In genomic region chr12:130916251-130916911, GRCh38 we compare ENCODE assay signal across 8 cellular contexts. TPM values are rescaled to one million over a fixed set of nuclear protein-coding genes. Genes with fewer than 3 reads are reported as not detected.
DNase-seq lines count a peak whose midpoint lies in the region; ATAC-seq, FAIRE-seq and TF ChIP-seq lines count a peak whose summit lies in the region.

No MANE protein-coding gene starts in this region.

- H3K27ac Mint-ChIP-seq in stimulated activated memory B cell treated with anti-CD40 and anti-IgM and Interleukin-4, amounts not matched to agents 10 μg/mL and 1 μg/mL and 100 μg/mL, for 72 hours: no peak overlapping the region
- no peak overlapping the region for H3K27ac Mint-ChIP-seq in natural killer cell

- peak; percentile 46 for ATAC-seq in HG02610 (IDR thresholded peaks at IDR 0.05; ENCODE audit: unreplicated experiment)
- peak; percentile 47 for ATAC-seq in stimulated activated memory B cell treated with anti-CD40 and anti-IgM and Interleukin-4, amounts not matched to agents 10 μg/mL and 1 μg/mL and 100 μg/mL, for 72 hours
- ATAC-seq in GM19023 (IDR thresholded peaks at IDR 0.05; ENCODE audit: unreplicated experiment): no peak
- no peak for ATAC-seq in natural killer cell

- H4K20me1 ChIP-seq in keratinocyte (ENCODE audit: control insufficient read depth, extremely low read depth, insufficient read depth, low read length): no peaks in the 10 kb centered on the region

- H3K4me3 Mint-ChIP-seq in stimulated activated memory B cell treated with anti-CD40 and anti-IgM and Interleukin-4, amounts not matched to agents 10 μg/mL and 1 μg/mL and 100 μg/mL, for 72 hours: no peak overlapping the region
- H3K4me3 Mint-ChIP-seq in natural killer cell: no peak overlapping the region

- peaks cover 15% of the 10 kb centered on the region for H3K27me3 ChIP-seq in keratinocyte (ENCODE audit: control insufficient read depth, extremely low read depth, insufficient read depth, low read length)

- no peaks in the 10 kb centered on the region for H3K4me1 ChIP-seq in keratinocyte (ENCODE audit: control insufficient read depth, extremely low read depth, insufficient read depth, low read length)

- peaks cover 7% of the 10 kb centered on the region for H3K4me1 Mint-ChIP-seq in stimulated activated memory B cell treated with anti-CD40 and anti-IgM and Interleukin-4, amounts not matched to agents 10 μg/mL and 1 μg/mL and 100 μg/mL, for 72 hours
- peaks cover 0 to 5% of the 10 kb centered on the region in 2 donors for H3K4me1 Mint-ChIP-seq in natural killer cell

- TF ChIP-seq CTCF in cardiac fibroblast (IDR thresholded peaks at IDR 0.05; ENCODE audit: low read depth, low read length) (peak; percentile 93), keratinocyte (optimal IDR thresholded peaks at IDR 0.05 in 1 of 3, IDR thresholded peaks at IDR 0.05 in 1 of 3, conservative IDR thresholded peaks at IDR 0.05 in 1 of 3; ENCODE audit: extremely low read depth in 1 of 3, insufficient read depth in 2 of 3, low read length in 3 of 3) (peak; percentile 67 to 88 (median 84)), natural killer cell (IDR thresholded peaks at IDR 0.05) (no peak)

- FAIRE-seq in keratinocyte (lab: Jason Lieb, UNC): no peak

- H3K27ac ChIP-seq in keratinocyte (ENCODE audit: control insufficient read depth, insufficient read depth, low read length): no peak overlapping the region

- peak overlapping the region; percentile 14 for H3K4me2 ChIP-seq in keratinocyte (ENCODE audit: control insufficient read depth, extremely low read depth, insufficient read depth, low read depth, low read length)

- H2AFZ ChIP-seq in keratinocyte (ENCODE audit: control insufficient read depth, low read length): no peak overlapping the region

- DNase-seq in DMS53 treated with DMSO at 0.1 percent for 48 hours (lab: John Stamatoyannopoulos, UW; ENCODE audit: unreplicated experiment) (peak; percentile 77), NCI-H748 (lab: John Stamatoyannopoulos, UW; ENCODE audit: unreplicated experiment) (peak; percentile 84), cardiac fibroblast (ENCODE audit: low read depth in 2 of 2) (peak; percentile 64 to 66), keratinocyte (ENCODE audit: low read depth, low spot score) (no peak), natural killer cell (no peak)

- no peak overlapping the region for H3K9ac ChIP-seq in keratinocyte (ENCODE audit: control insufficient read depth, extremely low read depth, insufficient read depth, low read length)

- no peaks in the 10 kb centered on the region for H3K79me2 ChIP-seq in keratinocyte (ENCODE audit: control insufficient read depth, insufficient read depth, low read length)

- dilution Hi-C loops in keratinocyte (cut with MboI; ENCODE audit: extremely low pct_ligation_motif_present, low sequenced_read_pairs): no loop called here

- intact Hi-C loops in natural killer cell (cut with micrococcal nuclease): no loop called here

- H3K27me3 Mint-ChIP-seq in stimulated activated memory B cell treated with anti-CD40 and anti-IgM and Interleukin-4, amounts not matched to agents 10 μg/mL and 1 μg/mL and 100 μg/mL, for 72 hours: peaks cover 81% of the 10 kb centered on the region
- H3K27me3 Mint-ChIP-seq in natural killer cell (ENCODE audit: low read depth in 2 of 2): peaks cover 30 to 72% of the 10 kb centered on the region in 2 donors

- H3K9me3 ChIP-seq in keratinocyte (ENCODE audit: control insufficient read depth, low read depth, low read length): no peaks in the 10 kb centered on the region

- peaks cover 11% of the 10 kb centered on the region for H3K9me3 Mint-ChIP-seq in stimulated activated memory B cell treated with anti-CD40 and anti-IgM and Interleukin-4, amounts not matched to agents 10 μg/mL and 1 μg/mL and 100 μg/mL, for 72 hours
- H3K9me3 Mint-ChIP-seq in natural killer cell: peaks cover 7% of the 10 kb centered on the region in 2 donors

- H3K4me3 ChIP-seq in cardiac fibroblast (replicated peaks in 1 of 2; ENCODE audit: low read depth in 2 of 2, low read length in 2 of 2) (no peak overlapping the region), keratinocyte (ENCODE audit: control insufficient read depth in 2 of 3, extremely low read depth in 1 of 3, insufficient read depth in 2 of 3, low read depth in 1 of 3, low read length in 3 of 3) (no peak overlapping the region)

- H3K36me3 Mint-ChIP-seq in stimulated activated memory B cell treated with anti-CD40 and anti-IgM and Interleukin-4, amounts not matched to agents 10 μg/mL and 1 μg/mL and 100 μg/mL, for 72 hours: peaks cover 7% of the 10 kb centered on the region
- H3K36me3 Mint-ChIP-seq in natural killer cell: peaks cover 10% of the 10 kb centered on the region

- no peaks in the 10 kb centered on the region for H3K9me1 ChIP-seq in keratinocyte (ENCODE audit: control insufficient read depth, extremely low read depth, insufficient read depth, low read length)

- no peaks in the 10 kb centered on the region for H3K36me3 ChIP-seq in keratinocyte (ENCODE audit: control insufficient read depth in 2 of 2, extremely low read depth in 1 of 2, insufficient read depth in 2 of 2, low read length in 2 of 2)

RNA-seq across cellular contexts. Expression of gene ADGRD1, which starts 37.3 kb away (rescaled TPM):
- polyA plus RNA-seq in keratinocyte: not detected in 3 replicates
- not detected for polyA plus RNA-seq in keratinocyte (2011; ENCODE audit: low read depth)
- not detected in 2 replicates for polyA plus RNA-seq in keratinocyte (2011; cell fraction: cytosol; rRNA removed)
- not detected in 2 replicates for polyA plus RNA-seq in keratinocyte (2011; cell fraction: nucleus; rRNA removed)
- polyA plus RNA-seq in keratinocyte (2012; ENCODE audit: low replicate concordance): not detected in 2 replicates
- polyA minus RNA-seq in keratinocyte: not detected in 3 replicates
- not detected for polyA minus RNA-seq in keratinocyte (2011; cell fraction: cytosol; rRNA and poly(A)+ RNA removed)
- polyA minus RNA-seq in keratinocyte (2011; cell fraction: nucleus; rRNA and poly(A)+ RNA removed): not detected in 2 replicates
- 1 to 10 TPM in 2 of 3 donors, under 1 TPM in 1; 0.50 to 3.9 (median 1.4) TPM for total RNA-seq in natural killer cell

RNA-seq across cellular contexts. Expression of gene RAN, which starts 44.5 kb away (rescaled TPM):
- polyA plus RNA-seq in keratinocyte: 1,539 to 2,211 TPM (median 2,045 TPM) in 3 replicates
- polyA plus RNA-seq in keratinocyte (2011; ENCODE audit: low read depth): 305 TPM
- polyA plus RNA-seq in keratinocyte (2011; cell fraction: cytosol; rRNA removed): 2,214 and 2,626 TPM in 2 replicates
- 1,145 and 1,369 TPM in 2 replicates for polyA plus RNA-seq in keratinocyte (2011; cell fraction: nucleus; rRNA removed)
- polyA plus RNA-seq in keratinocyte (2012; ENCODE audit: low replicate concordance): 822 and 1,372 TPM in 2 replicates
- 358 to 1,328 TPM (median 961 TPM) in 3 replicates for polyA minus RNA-seq in keratinocyte
- 528 TPM for polyA minus RNA-seq in keratinocyte (2011; cell fraction: cytosol; rRNA and poly(A)+ RNA removed)
- 168 and 300 TPM in 2 replicates for polyA minus RNA-seq in keratinocyte (2011; cell fraction: nucleus; rRNA and poly(A)+ RNA removed)
- total RNA-seq in natural killer cell: 100 to 1,000 TPM; 244 to 264 (median 247) TPM

Comparison
In these comparisons a context has a peak if more than half of its experiments do, and no peak if none do; other contexts are left out.
1. DNase-seq: peak in DMS53 treated with DMSO at 0.1 percent for 48 hours (single experiment), NCI-H748 (single experiment) and cardiac fibroblast (2 of 2); none in keratinocyte (single experiment) and natural killer cell (single experiment).
2. ATAC-seq: peak in HG02610 (single experiment) and stimulated activated memory B cell treated with anti-CD40 and anti-IgM and Interleukin-4, amounts not matched to agents 10 μg/mL and 1 μg/mL and 100 μg/mL, for 72 hours (single experiment); none in GM19023 (single experiment) and natural killer cell (0 of 3).